9 cellular contexts compared by ENCODE assay signal in genomic region chr12:56333197-56333678, GRCh38. TPM values are rescaled to one million over a fixed set of nuclear protein-coding genes. Genes with fewer than 3 reads are reported as not detected.
DNase-seq lines count a peak whose midpoint lies in the region; ATAC-seq and TF ChIP-seq lines count a peak whose summit lies in the region.
"Had no signal": no experiment of that assay in that cellular context is flagged by ENCODE, and none has a peak within 500 bp of the region (broad histone marks: within the 10 kb centered on the region; RNA-seq: fewer than 3 reads in every experiment).

No MANE protein-coding gene starts in this region.

- H3K4me2 ChIP-seq in PC-3 (ENCODE audit: low read length) = peak overlapping the region; percentile 93
- peak overlapping the region; percentile 96 for H3K4me2 ChIP-seq in osteoblast (ENCODE audit: insufficient read depth, low read length)

- H3K4me3 ChIP-seq in GM08714 (ENCODE audit: low read length) (peak overlapping the region; percentile 75), PC-3 (ENCODE audit: low read length) (peak overlapping the region; percentile 72), osteoblast (ENCODE audit: insufficient read depth, low read length) (peak overlapping the region; percentile 77)

- peak overlapping the region; percentile 91 for H3K9ac ChIP-seq in PC-3 (ENCODE audit: low read length)

- H3K9me2 ChIP-seq in PC-3 (replicated peaks; ENCODE audit: low read length) = no peaks in the 10 kb centered on the region

- POLR2A ChIA-PET in PC-3 (lab: Charles Lee; ENCODE audit: unreplicated experiment) (interaction anchor here (0.6 to 0.9 kb wide), 3 partner anchors 17 to 40 kb away, joined by 4 to 9 read pairs (median 6); partner anchors contain the start of genes CNPY2 and STAT2), GM10248 (lab: Yijun Ruan, JAX) (interaction anchor here (1.0 to 1.8 kb wide), 2 partner anchors 18 to 26 kb away, joined by 3 to 6 read pairs; partner anchors contain the start of genes CNPY2 and STAT2)

- H2AFZ ChIP-seq in PC-3 (ENCODE audit: low read length) = peak overlapping the region; percentile 99
- peak overlapping the region; percentile 95 for H2AFZ ChIP-seq in osteoblast (ENCODE audit: low read length)

- no peak for ATAC-seq in PC-3
- no peak for ATAC-seq in GM21381 (IDR thresholded peaks at IDR 0.05; ENCODE audit: unreplicated experiment)

- H3K36me3 ChIP-seq in PC-3 (ENCODE audit: low read depth, low read length) = no peaks in the 10 kb centered on the region
- no peaks in the 10 kb centered on the region for H3K36me3 ChIP-seq in osteoblast (ENCODE audit: insufficient read depth, low read length)

- DNase-seq in PC-3 (no peak), epithelial cell of prostate (ENCODE audit: low read depth, low spot score) (no peak), osteoblast (ENCODE audit: insufficient read length, low spot score, missing footprints) (peak; percentile 75), OCI-M2 (lab: John Stamatoyannopoulos, UW; ENCODE audit: unreplicated experiment) (no peak), NCI-H1436 treated with DMSO at 0.1 percent for 48 hours (lab: John Stamatoyannopoulos, UW) (no peak), GM10248 (ENCODE audit: extremely low spot score) (no peak)

- H3K9me3 ChIP-seq in PC-3 (ENCODE audit: low read length) (no peaks in the 10 kb centered on the region), osteoblast (ENCODE audit: low read depth, low read length) (no peaks in the 10 kb centered on the region)

- H3K4me1 ChIP-seq in PC-3 (ENCODE audit: insufficient read depth, low read length) = peaks cover 26% of the 10 kb centered on the region
- H3K4me1 ChIP-seq in osteoblast (ENCODE audit: insufficient read depth, low read length) = peaks cover 18% of the 10 kb centered on the region

- CTCF ChIA-PET in PC-3 (lab: Charles Lee) (no interaction called here), GM10248 (lab: Yijun Ruan, JAX) (interaction anchor here (0.6 to 3.0 kb wide), 13 partner anchors 12 to 168 kb away, joined by 3 to 18 read pairs (median 6); partner anchors contain the start of genes SMARCC2 and STAT2)

- peak overlapping the region; percentile 92 for H3K27ac ChIP-seq in PC-3 (ENCODE audit: low read length)
- H3K27ac ChIP-seq in epithelial cell of prostate = peak overlapping the region; percentile 90
- H3K27ac ChIP-seq in osteoblast (ENCODE audit: low read depth, low read length) = peak overlapping the region; percentile 100

- H3F3A ChIP-seq in PC-3 (ENCODE audit: low read length, unreplicated experiment) = no peaks in the 10 kb centered on the region

- H3K27me3 ChIP-seq in PC-3 (ENCODE audit: low read length) (no peaks in the 10 kb centered on the region), osteoblast (ENCODE audit: insufficient read depth, low read length) (no peaks in the 10 kb centered on the region)

- H3K79me2 ChIP-seq in PC-3 (ENCODE audit: low read length) = no peaks in the 10 kb centered on the region
- H3K79me2 ChIP-seq in osteoblast (ENCODE audit: insufficient read depth, low read length) = peaks cover 2% of the 10 kb centered on the region

- TSS peak; percentile 94 for BruUV-seq in PC-3 (replicated peaks; lab: Mats Ljungman, UMichigan)

- TF ChIP-seq CTCF in PC-3 (conservative IDR thresholded peaks at IDR 0.05; ENCODE audit: low read depth, low read length) (no peak), osteoblast (IDR thresholded peaks at IDR 0.05; ENCODE audit: extremely low read depth, low read depth, low read length) (no peak), GM10248 (IDR thresholded peaks at IDR 0.05; ENCODE audit: control extremely low read depth, extremely low read depth, low read depth, missing control alignments) (no peak)

- intact Hi-C loops in PC-3 (cut with micrococcal nuclease) = no loop called here

- H4K20me1 ChIP-seq in PC-3 (ENCODE audit: low read length) (no peaks in the 10 kb centered on the region), osteoblast (ENCODE audit: insufficient read depth, low read length) (no peaks in the 10 kb centered on the region)

RNA-seq across cellular contexts. Expression of gene PAN2, which starts 0.6 kb away (rescaled TPM):
- total RNA-seq in PC-3 (2014; rRNA removed) (15.3 and 27.1 TPM in 2 replicates), osteoblast (10.5 and 19.2 TPM in 2 replicates)

RNA-seq across cellular contexts. Expression of gene IL23A, which starts 5.4 kb away (rescaled TPM):
- total RNA-seq in PC-3 (2014; rRNA removed) (17.5 and 18.2 TPM in 2 replicates), osteoblast (not detected in 2 replicates)

RNA-seq across cellular contexts. Expression of gene CNPY2, which starts 17.4 kb away (rescaled TPM):
- total RNA-seq in PC-3 (2014; rRNA removed) = 109 and 162 TPM in 2 replicates
- total RNA-seq in osteoblast = 82.5 and 83.7 TPM in 2 replicates

RNA-seq across cellular contexts. Expression of gene STAT2, which starts 26.7 kb away (rescaled TPM):
- total RNA-seq in PC-3 (2014; rRNA removed) = 68.8 and 73.1 TPM in 2 replicates
- 567 and 652 TPM in 2 replicates for total RNA-seq in osteoblast

RNA-seq across cellular contexts. Expression of gene APOF, which starts 29.4 kb away (rescaled TPM):
- total RNA-seq in PC-3 (2014; rRNA removed) = not detected in 2 replicates
- total RNA-seq in osteoblast = not detected in 2 replicates
- total RNA-seq: NCI-H460 had no signal

Comparison
In these comparisons a context has a peak if more than half of its experiments do, and no peak if none do; other contexts are left out.
1. RNA of gene IL23A, which starts 5.4 kb away (total RNA-seq): 17.5 to 18.2 TPM in PC-3; not detected in osteoblast; every median in the first group is over 10 times any median in the second.
2. Peak in every context shown above with its lines, with median percentiles within 50 percentile points of each other: H3K4me3 ChIP-seq and H3K27ac ChIP-seq.